19 cellular contexts compared by ENCODE assay signal in genomic region chr3:33885496-33885895, GRCh38.
A peak's percentile ranks its signal among the peaks of the same experiment; 100 is the strongest.
DNase-seq lines count a peak whose midpoint lies in the region; ATAC-seq, FAIRE-seq and TF ChIP-seq lines count a peak whose summit lies in the region.
"Had no signal": no experiment of that assay in that cellular context is flagged by ENCODE, and none has a peak within 500 bp of the region (broad histone marks: within the 10 kb centered on the region; RNA-seq: fewer than 3 reads in every experiment).

No MANE protein-coding gene starts in this region.

- H3K9me3 ChIP-seq in HEK293 (ENCODE audit: control insufficient read depth, insufficient read depth, low read depth, low read length) (no peaks in the 10 kb centered on the region), mesenchymal stem cell (ENCODE audit: control insufficient read depth, low read length) (no peaks in the 10 kb centered on the region)
- H3K9me3 ChIP-seq: Peyer's patch had no signal

- no peak overlapping the region for H3K18ac ChIP-seq in mesenchymal stem cell (ENCODE audit: low read depth in 1 of 2, low read length in 2 of 2)

- POLR2A ChIA-PET in HEK293 (lab: Yijun Ruan, JAX): no interaction called here

- H3K27ac ChIP-seq in HEK293 (ENCODE audit: extremely low read depth, low read depth, low read length): no peak overlapping the region
- no peak overlapping the region for H3K27ac ChIP-seq in mesenchymal stem cell (ENCODE audit: low read length, poor library complexity, severe bottlenecking)
- H3K27ac ChIP-seq: HL-60, Peyer's patch had no signal

- no peak overlapping the region for H2BK12ac ChIP-seq in mesenchymal stem cell (ENCODE audit: low read length in 2 of 2)

- H3K9ac ChIP-seq in mesenchymal stem cell (ENCODE audit: low read length): no peak overlapping the region

- peak overlapping the region in 1 of 2 experiments; percentile 63 for H3K14ac ChIP-seq in mesenchymal stem cell (ENCODE audit: low read length in 2 of 2)

- H3K36me3 Mint-ChIP-seq in stimulated activated memory B cell treated with anti-CD40 and anti-IgM and Interleukin-4, amounts not matched to agents 10 μg/mL and 1 μg/mL and 100 μg/mL, for 72 hours: no peaks in the 10 kb centered on the region
- H3K36me3 Mint-ChIP-seq in type B pancreatic cell: no peaks in the 10 kb centered on the region
- H3K36me3 Mint-ChIP-seq: CD4-positive, CD25-positive, alpha-beta regulatory T cell had no signal

- H2AK5ac ChIP-seq in mesenchymal stem cell (ENCODE audit: low read length, severe bottlenecking): no peak overlapping the region

- H3K27me3 Mint-ChIP-seq in stimulated activated memory B cell treated with anti-CD40 and anti-IgM and Interleukin-4, amounts not matched to agents 10 μg/mL and 1 μg/mL and 100 μg/mL, for 72 hours: no peaks in the 10 kb centered on the region
- H3K27me3 Mint-ChIP-seq in type B pancreatic cell: peaks cover 8% of the 10 kb centered on the region

- no peak overlapping the region for H3K27ac Mint-ChIP-seq in stimulated activated memory B cell treated with anti-CD40 and anti-IgM and Interleukin-4, amounts not matched to agents 10 μg/mL and 1 μg/mL and 100 μg/mL, for 72 hours
- no peak overlapping the region for H3K27ac Mint-ChIP-seq in type B pancreatic cell
- H3K27ac Mint-ChIP-seq: CD4-positive, CD25-positive, alpha-beta regulatory T cell had no signal

- no peaks in the 10 kb centered on the region for H3K4me1 Mint-ChIP-seq in stimulated activated memory B cell treated with anti-CD40 and anti-IgM and Interleukin-4, amounts not matched to agents 10 μg/mL and 1 μg/mL and 100 μg/mL, for 72 hours
- peaks cover 8% of the 10 kb centered on the region for H3K4me1 Mint-ChIP-seq in type B pancreatic cell (ENCODE audit: unreplicated experiment)

- H2BK120ac ChIP-seq in mesenchymal stem cell (ENCODE audit: low read depth, low read length): no peak overlapping the region

- TF ChIP-seq CTCF in HEK293 (tag by site-specific recombination; IDR thresholded peaks at IDR 0.05) (no peak), type B pancreatic cell (conservative IDR thresholded peaks at IDR 0.05) (no peak)

- H3K4me1 ChIP-seq in HEK293 (ENCODE audit: control insufficient read depth, insufficient read depth, low read length): no peaks in the 10 kb centered on the region
- H3K4me1 ChIP-seq in mesenchymal stem cell (ENCODE audit: control insufficient read depth, insufficient read depth, low read depth, low read length): peaks cover 1% of the 10 kb centered on the region
- H3K4me1 ChIP-seq: Peyer's patch had no signal

- peak overlapping the region; percentile 64 for H4K91ac ChIP-seq in mesenchymal stem cell (ENCODE audit: low read length)

- FAIRE-seq in HTR-8/SVneo (lab: Jason Lieb, UNC): peak; percentile 85
- FAIRE-seq: H54 had no signal

- H2BK5ac ChIP-seq in mesenchymal stem cell (ENCODE audit: low read depth, low read length, poor library complexity, severe bottlenecking): no peak overlapping the region

- H3K4me3 ChIP-seq in HEK293 (ENCODE audit: low read depth, low read length): no peak overlapping the region
- no peak overlapping the region for H3K4me3 ChIP-seq in mesenchymal stem cell (ENCODE audit: insufficient read depth in 1 of 2, low read depth in 1 of 2, low read length in 2 of 2)
- H3K4me3 ChIP-seq: Peyer's patch had no signal

- CTCF ChIA-PET in HEK293 (lab: Yijun Ruan, JAX): interaction anchor here (0.7 to 4.7 kb wide), 3 partner anchors 31 to 799 kb away, joined by 8 to 70 read pairs (median 57); no protein-coding TSS in a partner anchor

- WGBS in mesenchymal stem cell: 70% methylated on average over 6 of the region's 6 CpGs

- no peak overlapping the region for H3K4me3 Mint-ChIP-seq in stimulated activated memory B cell treated with anti-CD40 and anti-IgM and Interleukin-4, amounts not matched to agents 10 μg/mL and 1 μg/mL and 100 μg/mL, for 72 hours
- H3K4me3 Mint-ChIP-seq in type B pancreatic cell: no peak overlapping the region
- H3K4me3 Mint-ChIP-seq: CD4-positive, CD25-positive, alpha-beta regulatory T cell had no signal

- H2BK15ac ChIP-seq in mesenchymal stem cell (ENCODE audit: low read depth, poor library complexity, severe bottlenecking): no peak overlapping the region

- no peaks in the 10 kb centered on the region for H3K9me3 Mint-ChIP-seq in stimulated activated memory B cell treated with anti-CD40 and anti-IgM and Interleukin-4, amounts not matched to agents 10 μg/mL and 1 μg/mL and 100 μg/mL, for 72 hours
- H3K9me3 Mint-ChIP-seq in type B pancreatic cell: no peaks in the 10 kb centered on the region
- H3K9me3 Mint-ChIP-seq: CD4-positive, CD25-positive, alpha-beta regulatory T cell had no signal

- no peak overlapping the region for H2AFZ ChIP-seq in mesenchymal stem cell (ENCODE audit: low read depth, low read length)

- H3K23ac ChIP-seq in mesenchymal stem cell (ENCODE audit: low read length in 2 of 2): no peak overlapping the region

- DNase-seq in HTR-8/SVneo (ENCODE audit: insufficient read length, low spot score) (no peak), mesenchymal stem cell (no peak), type B pancreatic cell (ENCODE audit: extremely low spot score, unreplicated experiment) (no peak)
- DNase-seq: CD4-positive, CD25-positive, alpha-beta regulatory T cell; COR-L47; DMS79; NCI-H1105 treated with DMSO at 0.1 percent for 48 hours; NCI-H2081; NCI-H2171; NCI-H345; NCI-H524 treated with DMSO at 0.1 percent for 48 hours; NCI-H82; Peyer's patch had no signal

- H3K4ac ChIP-seq in mesenchymal stem cell (ENCODE audit: low read depth in 1 of 2, low read length in 2 of 2): no peak overlapping the region

- peak; percentile 17 for ATAC-seq in stimulated activated memory B cell treated with anti-CD40 and anti-IgM and Interleukin-4, amounts not matched to agents 10 μg/mL and 1 μg/mL and 100 μg/mL, for 72 hours
- no peak for ATAC-seq in GM19463 (IDR thresholded peaks at IDR 0.05; ENCODE audit: unreplicated experiment)
- ATAC-seq in GM18517 (IDR thresholded peaks at IDR 0.05; ENCODE audit: unreplicated experiment): no peak

- no peaks in the 10 kb centered on the region for H3K79me1 ChIP-seq in mesenchymal stem cell (replicated peaks; ENCODE audit: low read length, poor library complexity, severe bottlenecking)

- H4K8ac ChIP-seq in mesenchymal stem cell (ENCODE audit: low read length): no peak overlapping the region

- H3K36me3 ChIP-seq in HEK293 (ENCODE audit: control insufficient read depth in 2 of 2, insufficient read depth in 1 of 2, low read length in 2 of 2) (no peaks in the 10 kb centered on the region), mesenchymal stem cell (ENCODE audit: control insufficient read depth in 1 of 2, insufficient read depth in 2 of 2, low read depth in 1 of 2, low read length in 2 of 2) (no peaks in the 10 kb centered on the region)
- H3K36me3 ChIP-seq: Peyer's patch had no signal

- H3K27me3 ChIP-seq in mesenchymal stem cell (ENCODE audit: control insufficient read depth in 1 of 2, insufficient read depth in 1 of 2, low read length in 2 of 2): peaks cover 0 to 7% of the 10 kb centered on the region in 2 experiments
- H3K27me3 ChIP-seq: Peyer's patch had no signal

- H3K4me2 ChIP-seq in mesenchymal stem cell (ENCODE audit: low read length, poor library complexity, severe bottlenecking): no peak overlapping the region

TF ChIP-seq in HEK293, 187 proteins besides CTCF, POLR2A, EP300 and RAD21 (continues in another document):
- peak; percentile 93 for TF ChIP-seq EGR2 (tag by site-specific recombination; IDR thresholded peaks at IDR 0.05; ENCODE audit: low read depth)
- no peak for TF ChIP-seq ZFP3 (tag by site-specific recombination; IDR thresholded peaks at IDR 0.05; ENCODE audit: low read depth)
- no peak for TF ChIP-seq FEZF1 (tag by site-specific recombination; IDR thresholded peaks at IDR 0.05)
- TF ChIP-seq ZNF248 (tag by site-specific recombination; IDR thresholded peaks at IDR 0.05): no peak
- TF ChIP-seq ZNF837 (tag by site-specific recombination; IDR thresholded peaks at IDR 0.05): no peak
- TF ChIP-seq ZNF341 (tag by site-specific recombination; IDR thresholded peaks at IDR 0.05; ENCODE audit: low read depth): no peak
- TF ChIP-seq ZNF24 (tag by site-specific recombination; IDR thresholded peaks at IDR 0.05): no peak
- TF ChIP-seq ZNF398 (tag by site-specific recombination; IDR thresholded peaks at IDR 0.05): 0 out of 2 replicates have a peak, but pooled peaks have one; percentile 15
- TF ChIP-seq ZNF214 (tag by site-specific recombination; IDR thresholded peaks at IDR 0.05; ENCODE audit: borderline replicate concordance): no peak
- TF ChIP-seq ZFHX2 (tag by site-specific recombination; conservative IDR thresholded peaks at IDR 0.05): peak; percentile 53
- no peak for TF ChIP-seq KLF17 (tag by site-specific recombination; IDR thresholded peaks at IDR 0.05)
- TF ChIP-seq GLIS1 (tag by site-specific recombination; IDR thresholded peaks at IDR 0.05): no peak
- TF ChIP-seq ZNF785 (tag by site-specific recombination; IDR thresholded peaks at IDR 0.05): peak; percentile 47; the same call in 1 of the 2 replicates
